In the genomic region with DNA sequence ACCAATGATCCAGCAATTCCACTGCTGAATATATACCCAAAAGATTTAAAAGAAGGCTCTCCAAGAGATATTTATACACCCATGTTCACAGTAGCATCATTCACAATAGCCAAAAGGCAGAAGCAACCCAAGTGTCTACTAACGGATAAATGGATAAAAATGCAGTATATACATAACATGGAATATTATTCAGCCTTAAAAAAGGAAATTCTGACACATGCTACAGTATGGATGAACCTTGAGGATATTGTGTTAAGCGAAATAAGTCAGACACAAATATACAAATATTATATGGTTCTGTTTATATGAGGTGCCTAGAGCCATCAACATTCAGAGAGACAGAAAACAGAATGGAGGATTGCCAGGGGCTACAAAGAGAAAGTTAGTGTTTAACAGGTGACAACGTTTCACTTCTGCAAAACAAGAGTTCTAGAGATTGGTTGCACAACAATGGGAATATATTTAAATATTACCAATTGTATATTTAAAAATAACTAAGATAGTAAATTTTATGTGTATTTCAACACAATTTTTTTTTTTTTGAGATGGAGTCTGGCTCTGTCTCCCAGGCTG, we compare ENCODE assay signal across 34 cellular contexts.
"Had no signal": no experiment of that assay in that cellular context is flagged by ENCODE, and none has a peak within 500 bp of the region (broad histone marks: within the 10 kb centered on the region; RNA-seq: fewer than 3 reads in every experiment).

No MANE protein-coding gene starts in this region.

- H3K4me1 Mint-ChIP-seq: activated CD4-positive, alpha-beta T cell treated with anti-CD3 and anti-CD28 coated beads, Interleukin-2, amount 10 ng/mL, durations not matched to agents 24 days and 14 days; brain; nephron progenitor cell had no signal

- H3K4me3 ChIP-seq: adrenal gland, ascending aorta, cardiac muscle cell, coronary artery, dorsolateral prefrontal cortex, left lung, lower lobe of right lung, sigmoid colon, suprapubic skin, tibial artery, upper lobe of right lung had no signal

- H3K9me3 ChIP-seq: adrenal gland, ascending aorta, left lung, lower lobe of right lung, neutrophil, sigmoid colon, suprapubic skin, tibial artery, upper lobe of right lung had no signal

- ATAC-seq: left lung, lower lobe of right lung, upper lobe of right lung had no signal

- H3K36me3 ChIP-seq: adrenal gland, ascending aorta, cardiac muscle cell, left lung, lower lobe of right lung, neutrophil, sigmoid colon, suprapubic skin, tibial artery, upper lobe of right lung had no signal

- H3K27ac ChIP-seq: adrenal gland, ascending aorta, cardiac muscle cell, coronary artery, dorsolateral prefrontal cortex, left lung, lower lobe of right lung, neutrophil, sigmoid colon, suprapubic skin, tibial artery, upper lobe of right lung had no signal

- H3K4me3 Mint-ChIP-seq: activated CD4-positive, alpha-beta memory T cell treated with anti-CD3 and anti-CD28 coated beads for 36 hours; activated CD4-positive, alpha-beta T cell treated with anti-CD3 and anti-CD28 coated beads, Interleukin-2, amount 10 ng/mL, durations not matched to agents 24 days and 14 days; activated naive CD4-positive, alpha-beta T cell treated with anti-CD3 and anti-CD28 coated beads for 36 hours; activated naive CD8-positive, alpha-beta T cell treated with anti-CD3 and anti-CD28 coated beads for 36 hours; activated T-helper 1 cell treated with anti-CD3 and anti-CD28 coated beads, Interleukin-12 subunit alpha, Interleukin-12 subunit beta, Interleukin-2, Interleukin-4 antibody, amounts not matched to agents 30 ng/mL and 10 ng/mL and 1 ng/mL, durations not matched to agents 14 hours and 24 hours and 36 hours; brain; nephron progenitor cell had no signal

- DNase-seq: activated CD4-positive, alpha-beta memory T cell treated with anti-CD3 and anti-CD28 coated beads for 36 hours; activated CD4-positive, alpha-beta T cell treated with anti-CD3 and anti-CD28 coated beads, Interleukin-2, amount 10 ng/mL, durations not matched to agents 24 days and 14 days; activated CD4-positive, CD25-positive, alpha-beta regulatory T cell treated with anti-CD3 and anti-CD28 coated beads, Interleukin-2, amount 50 U/mL, for 72 hours; activated CD8-positive, alpha-beta memory T cell treated with anti-CD3 and anti-CD28 coated beads, Interleukin-2, amount 50 U/mL, for 4 hours; activated effector memory CD4-positive, alpha-beta T cell treated with anti-CD3 and anti-CD28 coated beads, Interleukin-2, amount 50 U/mL, for 16 hours; activated naive CD4-positive, alpha-beta T cell treated with anti-CD3 and anti-CD28 coated beads for 36 hours; activated naive CD8-positive, alpha-beta T cell treated with anti-CD3 and anti-CD28 coated beads for 36 hours; activated T-cell treated with anti-CD3 and anti-CD28 coated beads, Interleukin-2, amount 50 U/mL, for 1 hour; adrenal gland; cerebellar nuclear complex; dorsolateral prefrontal cortex; effector memory CD4-positive, alpha-beta T cell; left lung; lower lobe of right lung; mesendoderm; nephron progenitor cell; retina; sigmoid colon; small intestine; stimulated activated CD4-positive, alpha-beta T cell treated with anti-CD3 and anti-CD28 coated beads, Interleukin-1b, Interleukin-23, amount 100 ng/mL, for 48 hours; stimulated activated CD4-positive, alpha-beta T cell treated with anti-CD3 and anti-CD28 coated beads, Interleukin-4, amount 100 ng/mL, for 4 hours; stimulated activated CD8-positive, alpha-beta memory T cell treated with anti-CD3 and anti-CD28 coated beads, Interleukin-4, amount 100 ng/mL, for 48 hours; stimulated activated naive CD4-positive, alpha-beta T cell; T1000; tibial artery; upper lobe of right lung had no signal

- H3K27me3 Mint-ChIP-seq: activated CD4-positive, alpha-beta memory T cell treated with anti-CD3 and anti-CD28 coated beads for 36 hours; activated CD4-positive, alpha-beta T cell treated with anti-CD3 and anti-CD28 coated beads, Interleukin-2, amount 10 ng/mL, durations not matched to agents 24 days and 14 days; activated naive CD8-positive, alpha-beta T cell treated with anti-CD3 and anti-CD28 coated beads for 36 hours; brain; progenitor cell of endocrine pancreas had no signal

- H3K27ac Mint-ChIP-seq: activated CD4-positive, alpha-beta memory T cell treated with anti-CD3 and anti-CD28 coated beads for 36 hours; activated CD4-positive, alpha-beta T cell treated with anti-CD3 and anti-CD28 coated beads, Interleukin-2, amount 10 ng/mL, durations not matched to agents 24 days and 14 days; activated naive CD4-positive, alpha-beta T cell treated with anti-CD3 and anti-CD28 coated beads for 36 hours; activated naive CD8-positive, alpha-beta T cell treated with anti-CD3 and anti-CD28 coated beads for 36 hours; activated T-helper 1 cell treated with anti-CD3 and anti-CD28 coated beads, Interleukin-12 subunit alpha, Interleukin-12 subunit beta, Interleukin-2, Interleukin-4 antibody, amounts not matched to agents 30 ng/mL and 10 ng/mL and 1 ng/mL, durations not matched to agents 14 hours and 24 hours and 36 hours; brain; nephron progenitor cell; progenitor cell of endocrine pancreas had no signal

- H3K4me1 ChIP-seq: adrenal gland, ascending aorta, left lung, lower lobe of right lung, suprapubic skin, upper lobe of right lung had no signal

- H3K27me3 ChIP-seq: adrenal gland, ascending aorta, cardiac muscle cell, dorsolateral prefrontal cortex, left lung, neutrophil, sigmoid colon, suprapubic skin, tibial artery, upper lobe of right lung had no signal
